ENCODE assay signal across 8 cellular contexts in the genomic region with DNA sequence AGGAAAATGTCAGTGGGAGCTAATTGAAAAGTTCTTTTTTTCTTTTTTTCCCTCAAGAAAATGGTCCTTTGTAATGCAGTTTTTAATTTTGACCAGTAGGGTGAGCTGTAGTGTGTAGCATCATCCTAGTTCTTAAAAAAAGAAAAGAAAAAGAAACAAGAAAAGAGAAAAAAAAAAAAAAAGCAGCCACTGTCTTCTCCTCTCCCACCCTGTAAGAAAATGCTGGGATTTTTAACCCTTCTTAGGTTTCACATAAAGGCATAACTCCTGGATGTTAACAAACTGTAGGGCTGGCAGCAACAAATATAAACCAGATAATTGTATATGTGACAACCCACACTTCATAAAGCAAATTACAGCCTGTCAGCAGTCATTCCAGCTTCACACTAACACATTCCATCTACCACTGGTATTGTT.
A peak's percentile ranks its signal among the peaks of the same experiment; 100 is the strongest.
DNase-seq lines count a peak whose midpoint lies in the region; ATAC-seq and TF ChIP-seq lines count a peak whose summit lies in the region.

No MANE protein-coding gene starts in this region.

- no peak overlapping the region for H3K27ac Mint-ChIP-seq in nephron

- TF ChIP-seq CTCF in 22Rv1 (IDR thresholded peaks at IDR 0.05) (peak; percentile 86), GM10248 (IDR thresholded peaks at IDR 0.05; ENCODE audit: control extremely low read depth, extremely low read depth, low read depth, missing control alignments) (peak; percentile 62), nephron (IDR thresholded peaks at IDR 0.05; ENCODE audit: unreplicated experiment in 3 of 3) (peak; percentile 66 to 77 (median 73))

- POLR2A ChIA-PET in GM10248 (lab: Yijun Ruan, JAX), result interaction anchor here (0.6 kb wide), 1 partner anchor 14 kb away, joined by 4 read pairs; no protein-coding TSS in a partner anchor

- H3K4me3 Mint-ChIP-seq in nephron, result no peak overlapping the region

- no peak for ATAC-seq in HG02623 (IDR thresholded peaks at IDR 0.05; ENCODE audit: unreplicated experiment)

- H3K27ac ChIP-seq in 22Rv1, result no peak overlapping the region

- H3K36me3 Mint-ChIP-seq in nephron (ENCODE audit: low read depth), result no peaks in the 10 kb centered on the region

- H3K9me3 Mint-ChIP-seq in nephron, result no peaks in the 10 kb centered on the region

- peaks cover 27% of the 10 kb centered on the region for H3K27me3 Mint-ChIP-seq in nephron (ENCODE audit: low read depth)

- DNase-seq in GM10248 (ENCODE audit: extremely low spot score), result peak; percentile 36
- DNase-seq in NCI-H774 (lab: John Stamatoyannopoulos, UW), result peak; percentile 65
- DNase-seq in dermis blood vessel endothelial cell, result peak; percentile 65
- DNase-seq in NK-92 (lab: John Stamatoyannopoulos, UW; ENCODE audit: unreplicated experiment), result no peak
- DNase-seq in stimulated activated CD4-positive, alpha-beta T cell treated with anti-CD3 and anti-CD28 coated beads, Interleukin-4, amount 100 ng/mL, for 24 hours, result no peak

- no peaks in the 10 kb centered on the region for H3K4me1 Mint-ChIP-seq in nephron

- CTCF ChIA-PET in GM10248 (lab: Yijun Ruan, JAX), result interaction anchor here (0.7 to 4.5 kb wide), 47 partner anchors 8 to 655 kb away, joined by 3 to 31 read pairs (median 4); partner anchors contain the start of gene HOXB5

Comparison
In these comparisons a context has a peak if more than half of its experiments do, and no peak if none do; other contexts are left out.
1. DNase-seq: peak in GM10248 (single experiment), NCI-H774 (single experiment) and dermis blood vessel endothelial cell (single experiment); none in NK-92 (single experiment) and stimulated activated CD4-positive, alpha-beta T cell treated with anti-CD3 and anti-CD28 coated beads, Interleukin-4, amount 100 ng/mL, for 24 hours (single experiment).
2. Peak in every context shown above with its lines, with median percentiles within 50 percentile points of each other: CTCF ChIP-seq.